ENCODE assay signal across 1 cellular context in the genomic region with DNA sequence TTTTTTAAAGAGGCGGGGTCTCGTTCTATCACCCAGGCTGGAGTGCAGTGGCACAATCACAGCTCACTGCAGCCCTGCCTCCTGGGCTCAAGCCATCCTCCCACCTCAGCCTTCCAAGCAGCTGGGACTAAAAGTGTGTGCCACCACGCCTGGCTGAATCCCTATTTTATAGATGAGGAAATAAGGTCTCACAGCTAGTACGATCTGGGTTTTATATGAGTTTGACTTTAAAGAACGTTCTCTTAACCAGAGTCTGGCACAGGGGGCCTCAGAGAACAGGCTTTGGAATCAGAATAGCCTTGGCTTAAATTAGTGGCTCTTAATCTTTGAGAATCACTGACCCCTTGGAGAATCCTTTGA.
TF ChIP-seq lines count a peak whose summit lies in the region.

No MANE protein-coding gene starts in this region.

TF ChIP-seq in HCT116, 20 proteins besides CTCF, POLR2A, EP300 and RAD21 (continued from another document):
- TF ChIP-seq YY1 (IDR thresholded peaks at IDR 0.05; ENCODE audit: extremely low read depth, insufficient replicate concordance, low read depth, low read length), result no peak
- no peak for TF ChIP-seq EZH2phosphoT487 (IDR thresholded peaks at IDR 0.05; ENCODE audit: borderline replicate concordance)
- TF ChIP-seq, protein P1, sequence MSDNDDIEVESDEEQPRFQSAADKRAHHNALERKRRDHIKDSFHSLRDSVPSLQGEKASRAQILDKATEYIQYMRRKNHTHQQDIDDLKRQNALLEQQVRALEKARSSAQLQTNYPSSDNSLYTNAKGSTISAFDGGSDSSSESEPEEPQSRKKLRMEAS (IDR thresholded peaks at IDR 0.05), result no peak
- TF ChIP-seq POLR2AphosphoS5 (IDR thresholded peaks at IDR 0.05; ENCODE audit: low read depth, low read length), result no peak
- TF ChIP-seq ZNF274 (IDR thresholded peaks at IDR 0.05; ENCODE audit: low read depth, low read length), result no peak
- no peak for TF ChIP-seq SIN3A (IDR thresholded peaks at IDR 0.05; ENCODE audit: low read depth)
TF ChIP-seq in HCT116: peak in this region for 0.
